Comparison of ENCODE assay signal across 18 cellular contexts in the genomic region with DNA sequence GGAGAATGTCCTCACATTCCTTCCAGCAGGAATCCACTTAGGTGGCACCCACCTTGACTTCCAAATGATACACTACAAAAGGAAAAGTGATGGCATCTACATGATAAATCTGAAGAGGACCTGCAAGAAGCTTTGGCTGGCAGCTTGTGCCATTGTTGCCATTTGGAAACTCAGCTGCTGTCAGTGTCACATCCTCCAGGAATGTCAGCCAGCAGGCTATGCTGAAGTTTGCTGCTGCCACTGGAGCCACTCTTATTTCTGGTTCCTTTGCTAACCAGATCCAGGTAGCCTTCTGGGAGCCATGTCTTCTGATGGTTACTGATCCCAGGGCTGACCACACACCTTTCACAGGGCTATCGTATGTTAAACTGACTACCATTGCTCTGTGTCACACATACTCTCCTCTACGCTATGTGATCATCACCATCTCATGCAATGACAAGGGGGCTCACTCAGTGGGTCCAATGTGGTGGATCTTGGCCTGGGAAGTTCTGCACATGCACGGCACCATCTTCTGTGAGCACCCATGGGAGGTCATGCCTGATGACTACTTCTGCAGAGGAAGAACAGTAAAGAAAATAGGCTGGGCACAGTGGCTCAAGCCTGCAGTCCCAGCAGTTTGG.
A peak's percentile ranks its signal among the peaks of the same experiment; 100 is the strongest.
DNase-seq lines count a peak whose midpoint lies in the region; ATAC-seq, FAIRE-seq and TF ChIP-seq lines count a peak whose summit lies in the region.
"Had no signal": no experiment of that assay in that cellular context is flagged by ENCODE, and none has a peak within 500 bp of the region (broad histone marks: within the 10 kb centered on the region; RNA-seq: fewer than 3 reads in every experiment).

No MANE protein-coding gene starts in this region.

- H3K4me3 ChIP-seq in A549 (no peak overlapping the region), SK-N-MC (no peak overlapping the region), left lung (no peak overlapping the region), gastrocnemius medialis (no peak overlapping the region), mesenchymal stem cell (ENCODE audit: insufficient read depth in 1 of 2, low read depth in 1 of 2, low read length in 2 of 2) (no peak overlapping the region)
- H3K4me3 ChIP-seq: GM12878, GM23248 had no signal

- no peak overlapping the region for H3K9ac ChIP-seq in SK-N-MC (ENCODE audit: insufficient read length)
- H3K9ac ChIP-seq in mesenchymal stem cell (ENCODE audit: low read length) = no peak overlapping the region
- H3K9ac ChIP-seq: GM23248 had no signal

- FAIRE-seq in A549 (lab: Jason Lieb, UNC) = no peak
- FAIRE-seq: GM12878, GM18507 had no signal

- TF ChIP-seq CTCF in A549 (IDR thresholded peaks at IDR 0.05) (no peak), left lung (IDR thresholded peaks at IDR 0.05) (no peak), gastrocnemius medialis (IDR thresholded peaks at IDR 0.05 in 4 of 5, conservative IDR thresholded peaks at IDR 0.05 in 1 of 5) (no peak), GM10248 (IDR thresholded peaks at IDR 0.05; ENCODE audit: control extremely low read depth, extremely low read depth, low read depth, missing control alignments) (no peak)

- H3K23ac ChIP-seq in mesenchymal stem cell (ENCODE audit: low read length in 2 of 2) = no peak overlapping the region

- ATAC-seq in A549 = no peak
- peak; percentile 25 for ATAC-seq in left lung
- peak; percentile 64 to 73 for ATAC-seq in gastrocnemius medialis
- ATAC-seq in activated CD4-positive, CD25-positive, alpha-beta regulatory T cell treated with anti-CD3 and anti-CD28 coated beads, Interleukin-2, amount 50 U/mL, for 24 hours = no peak
- ATAC-seq: GM12878 had no signal

- no peak overlapping the region for H2BK5ac ChIP-seq in mesenchymal stem cell (ENCODE audit: low read depth, low read length, poor library complexity, severe bottlenecking)

- H2AK5ac ChIP-seq in mesenchymal stem cell (ENCODE audit: low read length, severe bottlenecking) = no peak overlapping the region

- H2AFZ ChIP-seq in mesenchymal stem cell (ENCODE audit: low read depth, low read length) = no peak overlapping the region
- H2AFZ ChIP-seq: GM23248 had no signal

- no peak for TF ChIP-seq POLR2A in A549 (IDR thresholded peaks at IDR 0.05; ENCODE audit: low read length)
- TF ChIP-seq POLR2A in gastrocnemius medialis (IDR thresholded peaks at IDR 0.05) = no peak

- H3K4me2 ChIP-seq in A549 = peak overlapping the region; percentile 39; the same call in 2 of the 3 replicates
- no peak overlapping the region for H3K4me2 ChIP-seq in mesenchymal stem cell (ENCODE audit: low read length, poor library complexity, severe bottlenecking)

- H3K4ac ChIP-seq in mesenchymal stem cell (ENCODE audit: low read depth in 1 of 2, low read length in 2 of 2) = no peak overlapping the region

- H4K91ac ChIP-seq in mesenchymal stem cell (ENCODE audit: low read length) = no peak overlapping the region

- no peaks in the 10 kb centered on the region for H3K9me3 ChIP-seq in A549
- no peaks in the 10 kb centered on the region for H3K9me3 ChIP-seq in SK-N-MC (ENCODE audit: low read depth, low read length)
- H3K9me3 ChIP-seq in left lung = no peaks in the 10 kb centered on the region
- H3K9me3 ChIP-seq in gastrocnemius medialis = no peaks in the 10 kb centered on the region
- H3K9me3 ChIP-seq in mesenchymal stem cell (ENCODE audit: control insufficient read depth, low read length) = no peaks in the 10 kb centered on the region

- H3K36me3 ChIP-seq in SK-N-MC (ENCODE audit: insufficient read depth, low read length) (no peaks in the 10 kb centered on the region), left lung (no peaks in the 10 kb centered on the region), gastrocnemius medialis (no peaks in the 10 kb centered on the region), mesenchymal stem cell (ENCODE audit: control insufficient read depth in 1 of 2, insufficient read depth in 2 of 2, low read depth in 1 of 2, low read length in 2 of 2) (no peaks in the 10 kb centered on the region)

- no peak overlapping the region for H3K18ac ChIP-seq in mesenchymal stem cell (ENCODE audit: low read depth in 1 of 2, low read length in 2 of 2)

- H2BK12ac ChIP-seq in mesenchymal stem cell (ENCODE audit: low read length in 2 of 2) = no peak overlapping the region

- TF ChIP-seq RAD21 in A549 (conservative IDR thresholded peaks at IDR 0.05 in 1 of 2, IDR thresholded peaks at IDR 0.05 in 1 of 2) = no peak

- H3K27me3 ChIP-seq in left lung (peaks cover 0 to 9% of the 10 kb centered on the region in 2 donors), gastrocnemius medialis (no peaks in the 10 kb centered on the region), mesenchymal stem cell (ENCODE audit: control insufficient read depth in 1 of 2, insufficient read depth in 1 of 2, low read length in 2 of 2) (no peaks in the 10 kb centered on the region)

- H4K8ac ChIP-seq in mesenchymal stem cell (ENCODE audit: low read length) = no peak overlapping the region

- intact Hi-C loops in left lung (cut with DNase I) = no loop called here
- intact Hi-C loops in gastrocnemius medialis (cut with DNase I; ENCODE audit: low total_unique reads) = loop anchor here (10.0 kb wide), 1 partner anchor 103 kb away; the partner anchor contains the start of gene ALG6

- no peaks in the 10 kb centered on the region for H3K79me1 ChIP-seq in mesenchymal stem cell (replicated peaks; ENCODE audit: low read length, poor library complexity, severe bottlenecking)

- POLR2A ChIA-PET in A549 (lab: Yijun Ruan, JAX) = no interaction called here
- POLR2A ChIA-PET in GM10248 (lab: Yijun Ruan, JAX) = no interaction called here

- H3K4me1 ChIP-seq in A549 (0 out of 3 replicates have a peak, but pooled peaks cover 7% of the 10 kb centered on the region), left lung (no peaks in the 10 kb centered on the region), gastrocnemius medialis (peaks cover 30 to 38% of the 10 kb centered on the region in 2 donors), mesenchymal stem cell (ENCODE audit: control insufficient read depth, insufficient read depth, low read depth, low read length) (no peaks in the 10 kb centered on the region)

- H3K14ac ChIP-seq in mesenchymal stem cell (ENCODE audit: low read length in 2 of 2) = no peak overlapping the region

- H3K27ac ChIP-seq in A549 (no peak overlapping the region), SK-N-MC (0 out of 2 replicates have a peak overlapping the region, but pooled peaks have one; percentile 6), left lung (no peak overlapping the region), gastrocnemius medialis (peak overlapping the region; percentile 64 to 83 (median 81)), mesenchymal stem cell (ENCODE audit: low read length, poor library complexity, severe bottlenecking) (no peak overlapping the region)
- H3K27ac ChIP-seq: GM23248 had no signal

- H2BK120ac ChIP-seq in mesenchymal stem cell (ENCODE audit: low read depth, low read length) = no peak overlapping the region

- WGBS in A549 (ENCODE audit: missing lambda C conversion rate) = 42% methylated on average over 2 of the region's 3 CpGs
- WGBS in mesenchymal stem cell = 77% methylated on average over 3 of the region's 3 CpGs

- CTCF ChIA-PET in A549 (lab: Yijun Ruan, JAX) (interaction anchor here (0.6 kb wide), 1 partner anchor 362 kb away, joined by 5 read pairs; no protein-coding TSS in a partner anchor), GM10248 (lab: Yijun Ruan, JAX) (interaction anchor here (1.6 kb wide), 1 partner anchor 13 kb away, joined by 4 read pairs; no protein-coding TSS in a partner anchor)

- DNase-seq in A549 (ENCODE audit: low read depth in 1 of 2, low spot score in 1 of 2) = no peak
- DNase-seq in SK-N-MC (ENCODE audit: low read depth, low spot score) = no peak
- no peak for DNase-seq in left lung
- DNase-seq in gastrocnemius medialis = peak; percentile 28 to 62
- no peak for DNase-seq in GM10248 (ENCODE audit: extremely low spot score)
- DNase-seq in RPMI8226 = no peak
- DNase-seq in mesenchymal stem cell = no peak
- DNase-seq: 8988T; ACHN; C1 segment of cervical spinal cord; Calu3; CD4-positive, alpha-beta T cell; DMS 273 treated with DMSO at 0.1 percent for 48 hours; H9 had no signal

- in situ Hi-C loops in gastrocnemius medialis (cut with MboI; ENCODE audit: low sequenced_read_pairs in 4 of 4) = no loop called here

- H2BK15ac ChIP-seq in mesenchymal stem cell (ENCODE audit: low read depth, poor library complexity, severe bottlenecking) = no peak overlapping the region

- TF ChIP-seq EP300 in A549 (IDR thresholded peaks at IDR 0.05) = no peak

TF ChIP-seq in A549, 52 proteins besides CTCF, POLR2A, EP300 and RAD21:
- no peak for TF ChIP-seq RNF2 (IDR thresholded peaks at IDR 0.05; ENCODE audit: borderline replicate concordance, low read depth)
- TF ChIP-seq PHF8 (IDR thresholded peaks at IDR 0.05; ENCODE audit: borderline replicate concordance, low read depth) = no peak
- TF ChIP-seq TP53 (CRISPR knock-in tag; IDR thresholded peaks at IDR 0.05) = no peak
- no peak for TF ChIP-seq MAFK (IDR thresholded peaks at IDR 0.05; ENCODE audit: partially characterized antibody)
- TF ChIP-seq ZSCAN20 (CRISPR knock-in tag; IDR thresholded peaks at IDR 0.05) = no peak
- TF ChIP-seq JUNB (IDR thresholded peaks at IDR 0.05) = no peak
- TF ChIP-seq MYC (IDR thresholded peaks at IDR 0.05; ENCODE audit: borderline replicate concordance, low read length) = no peak
- TF ChIP-seq POLR2AphosphoS2 (conservative IDR thresholded peaks at IDR 0.05; ENCODE audit: low read length) = no peak
- no peak for TF ChIP-seq NR3C1 (IDR thresholded peaks at IDR 0.05)
- no peak for TF ChIP-seq HOXB5 (CRISPR knock-in tag; IDR thresholded peaks at IDR 0.05)
- TF ChIP-seq SREBF2 (IDR thresholded peaks at IDR 0.05) = no peak

Comparison
In these comparisons a context has a peak if more than half of its experiments do, and no peak if none do; other contexts are left out.
1. ATAC-seq: peak in left lung (single experiment) and gastrocnemius medialis (2 of 2); none in A549 (0 of 2) and activated CD4-positive, CD25-positive, alpha-beta regulatory T cell treated with anti-CD3 and anti-CD28 coated beads, Interleukin-2, amount 50 U/mL, for 24 hours (0 of 2).
2. DNase-seq: peak in gastrocnemius medialis (2 of 2); none in A549 (0 of 2), SK-N-MC (single experiment), left lung (0 of 2), GM10248 (single experiment), RPMI8226 (single experiment) and mesenchymal stem cell (single experiment).
3. H3K27ac ChIP-seq: peak in SK-N-MC (single experiment) and gastrocnemius medialis (4 of 4); none in A549 (0 of 2), left lung (0 of 2) and mesenchymal stem cell (single experiment).